38 cellular contexts compared by ENCODE assay signal in the genomic region with DNA sequence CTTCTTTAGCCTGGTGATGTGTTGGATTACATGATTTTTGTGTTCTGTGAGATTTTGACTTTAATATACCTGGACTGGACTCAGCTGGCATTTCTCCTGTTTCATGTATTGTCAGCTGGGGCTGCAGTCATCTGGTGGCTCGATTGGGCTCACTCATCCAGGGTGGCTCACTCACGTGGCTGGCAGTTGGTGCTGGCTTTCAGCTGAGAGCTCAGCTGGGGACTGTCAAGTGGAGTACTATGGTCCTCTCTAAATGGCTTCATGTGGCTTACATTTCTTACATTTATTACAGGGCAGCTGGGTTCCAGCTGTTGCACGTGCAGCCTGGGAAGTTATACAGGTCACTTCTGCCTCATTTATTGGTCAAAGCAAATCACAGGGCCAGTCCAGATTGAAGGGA.
"Had no signal": no experiment of that assay in that cellular context is flagged by ENCODE, and none has a peak within 500 bp of the region (broad histone marks: within the 10 kb centered on the region; RNA-seq: fewer than 3 reads in every experiment).

No MANE protein-coding gene starts in this region.

- H3K9me3 Mint-ChIP-seq: activated naive CD4-positive, alpha-beta T cell treated with anti-CD3 and anti-CD28 coated beads for 36 hours; activated naive CD4-positive, alpha-beta T cell treated with anti-CD3 and anti-CD28 coated beads, Interleukin-2, amount 10 ng/mL, durations not matched to agents 7 days and 5 days; activated naive CD4-positive, alpha-beta T cell treated with anti-CD3 and anti-CD28 coated beads, Interleukin-2, amount 50 U/mL, for 24 hours; activated naive CD4-positive, alpha-beta T cell treated with anti-CD3 and anti-CD28 coated beads, Interleukin-2, amount 50 U/mL, for 72 hours; activated naive CD8-positive, alpha-beta T cell treated with anti-CD3 and anti-CD28 coated beads for 36 hours; activated naive CD8-positive, alpha-beta T cell treated with anti-CD3 and anti-CD28 coated beads, Interleukin-2, amount 10 ng/mL, durations not matched to agents 7 days and 5 days; activated naive CD8-positive, alpha-beta T cell treated with anti-CD3 and anti-CD28 coated beads, Interleukin-2, amount 50 U/mL, for 24 hours; activated T-cell treated with anti-CD3 and anti-CD28 coated beads, Interleukin-2, amount 50 U/mL, for 4 hours; activated T-cell treated with anti-CD3 and anti-CD28 coated beads, Interleukin-2, amount 50 U/mL, for 72 hours; activated T-helper 1 cell treated with anti-CD3 and anti-CD28 coated beads, Interleukin-12 subunit alpha, Interleukin-12 subunit beta, Interleukin-2, Interleukin-4 antibody, amounts not matched to agents 30 ng/mL and 10 ng/mL and 1 ng/mL, durations not matched to agents 14 hours and 24 hours and 36 hours; activated T-helper 17 cell treated with anti-CD3 and anti-CD28 coated beads, Interleukin-2, amount 50 U/mL, for 72 hours; activated T-helper 2 cell treated with anti-CD3 and anti-CD28 coated beads, Interferon-gamma antibody, Interleukin-2, Interleukin-4, amounts not matched to agents 10 μg/mL and 5 μg/mL and 100 μg/mL, durations not matched to agents 14 hours and 24 hours and 36 hours; central memory CD8-positive, alpha-beta T cell had no signal

- DNase-seq: activated effector memory CD4-positive, alpha-beta T cell treated with anti-CD3 and anti-CD28 coated beads, Interleukin-2, amount 50 U/mL, for 16 hours; activated effector memory CD4-positive, alpha-beta T cell treated with Interleukin-2 at 50 U/mL for 16 hours; activated gamma-delta T cell; activated gamma-delta T cell treated with Interleukin-2 at 50 U/mL for 16 hours; activated naive CD4-positive, alpha-beta T cell; activated naive CD4-positive, alpha-beta T cell treated with anti-CD3 and anti-CD28 coated beads for 36 hours; activated naive CD4-positive, alpha-beta T cell treated with anti-CD3 and anti-CD28 coated beads, Interleukin-2, amount 10 ng/mL, durations not matched to agents 7 days and 5 days; activated naive CD4-positive, alpha-beta T cell treated with anti-CD3 and anti-CD28 coated beads, Interleukin-2, amount 50 U/mL, for 16 hours; activated naive CD4-positive, alpha-beta T cell treated with Interleukin-2 at 50 U/mL for 16 hours; activated naive CD8-positive, alpha-beta T cell treated with anti-CD3 and anti-CD28 coated beads for 36 hours; activated naive CD8-positive, alpha-beta T cell treated with anti-CD3 and anti-CD28 coated beads, Interleukin-2, amount 10 ng/mL, durations not matched to agents 7 days and 5 days; activated naive CD8-positive, alpha-beta T cell treated with anti-CD3 and anti-CD28 coated beads, Interleukin-2, amount 50 U/mL, for 24 hours; activated T-cell treated with anti-CD3 and anti-CD28 coated beads for 4 hours; activated T-cell treated with anti-CD3 and anti-CD28 coated beads, Interleukin-2, amount 50 U/mL, for 1 hour; activated T-cell treated with anti-CD3 and anti-CD28 coated beads, Interleukin-2, amount 50 U/mL, for 4 hours; activated T-cell treated with anti-CD3 and anti-CD28 coated beads, Interleukin-2, amount 50 U/mL, for 48 hours; activated T-cell treated with anti-CD3 and anti-CD28 coated beads, Interleukin-2, amount 50 U/mL, for 72 hours; adrenal gland; amniotic stem cell; amygdala; anterior cingulate cortex; aorta; body of pancreas; brain microvascular endothelial cell; caudate nucleus; central memory CD4-positive, alpha-beta T cell; cerebellar nuclear complex had no signal

- H3K36me3 ChIP-seq: adrenal gland, ascending aorta, brain microvascular endothelial cell, breast epithelium, cardiac muscle cell had no signal

- H3K4me1 ChIP-seq: adrenal gland, body of pancreas, breast epithelium had no signal

- H3K27me3 Mint-ChIP-seq: activated naive CD4-positive, alpha-beta T cell treated with anti-CD3 and anti-CD28 coated beads, Interleukin-2, amount 50 U/mL, for 24 hours; activated naive CD8-positive, alpha-beta T cell; activated naive CD8-positive, alpha-beta T cell treated with anti-CD3 and anti-CD28 coated beads for 36 hours; activated naive CD8-positive, alpha-beta T cell treated with anti-CD3 and anti-CD28 coated beads, Interleukin-2, amount 50 U/mL, for 24 hours; activated T-helper 17 cell treated with anti-CD3 and anti-CD28 coated beads, Interleukin-2, amount 50 U/mL, for 72 hours; brain; central memory CD8-positive, alpha-beta T cell had no signal

- H3K36me3 Mint-ChIP-seq: activated naive CD4-positive, alpha-beta T cell treated with anti-CD3 and anti-CD28 coated beads, Interleukin-2, amount 10 ng/mL, durations not matched to agents 7 days and 5 days; activated naive CD4-positive, alpha-beta T cell treated with anti-CD3 and anti-CD28 coated beads, Interleukin-2, amount 50 U/mL, for 24 hours; activated naive CD4-positive, alpha-beta T cell treated with anti-CD3 and anti-CD28 coated beads, Interleukin-2, amount 50 U/mL, for 72 hours; activated naive CD8-positive, alpha-beta T cell treated with anti-CD3 and anti-CD28 coated beads for 36 hours; activated naive CD8-positive, alpha-beta T cell treated with anti-CD3 and anti-CD28 coated beads, Interleukin-2, amount 10 ng/mL, durations not matched to agents 7 days and 5 days had no signal

- H3K27ac ChIP-seq: adrenal gland, ascending aorta, body of pancreas, brain microvascular endothelial cell, breast epithelium, cardiac muscle cell had no signal

- H3K27ac Mint-ChIP-seq: activated naive CD4-positive, alpha-beta T cell treated with anti-CD3 and anti-CD28 coated beads for 36 hours; activated naive CD4-positive, alpha-beta T cell treated with anti-CD3 and anti-CD28 coated beads, Interleukin-2, amount 10 ng/mL, durations not matched to agents 7 days and 5 days; activated naive CD4-positive, alpha-beta T cell treated with anti-CD3 and anti-CD28 coated beads, Interleukin-2, amount 50 U/mL, for 24 hours; activated naive CD4-positive, alpha-beta T cell treated with anti-CD3 and anti-CD28 coated beads, Interleukin-2, amount 50 U/mL, for 72 hours; activated naive CD8-positive, alpha-beta T cell; activated naive CD8-positive, alpha-beta T cell treated with anti-CD3 and anti-CD28 coated beads for 36 hours; activated naive CD8-positive, alpha-beta T cell treated with anti-CD3 and anti-CD28 coated beads, Interleukin-2, amount 10 ng/mL, durations not matched to agents 7 days and 5 days; activated naive CD8-positive, alpha-beta T cell treated with anti-CD3 and anti-CD28 coated beads, Interleukin-2, amount 50 U/mL, for 24 hours; activated T-cell treated with anti-CD3 and anti-CD28 coated beads, Interleukin-2, amount 50 U/mL, for 72 hours; activated T-helper 1 cell treated with anti-CD3 and anti-CD28 coated beads, Interleukin-12 subunit alpha, Interleukin-12 subunit beta, Interleukin-2, Interleukin-4 antibody, amounts not matched to agents 30 ng/mL and 10 ng/mL and 1 ng/mL, durations not matched to agents 14 hours and 24 hours and 36 hours; activated T-helper 17 cell treated with anti-CD3 and anti-CD28 coated beads, Interleukin-2, amount 50 U/mL, for 72 hours; activated T-helper 2 cell treated with anti-CD3 and anti-CD28 coated beads, Interferon-gamma antibody, Interleukin-2, Interleukin-4, amounts not matched to agents 10 μg/mL and 5 μg/mL and 100 μg/mL, durations not matched to agents 14 hours and 24 hours and 36 hours; brain had no signal

- H3K4me3 Mint-ChIP-seq: activated naive CD4-positive, alpha-beta T cell treated with anti-CD3 and anti-CD28 coated beads for 36 hours; activated naive CD4-positive, alpha-beta T cell treated with anti-CD3 and anti-CD28 coated beads, Interleukin-2, amount 10 ng/mL, durations not matched to agents 7 days and 5 days; activated naive CD4-positive, alpha-beta T cell treated with anti-CD3 and anti-CD28 coated beads, Interleukin-2, amount 50 U/mL, for 24 hours; activated naive CD8-positive, alpha-beta T cell; activated naive CD8-positive, alpha-beta T cell treated with anti-CD3 and anti-CD28 coated beads for 36 hours; activated naive CD8-positive, alpha-beta T cell treated with anti-CD3 and anti-CD28 coated beads, Interleukin-2, amount 10 ng/mL, durations not matched to agents 7 days and 5 days; activated naive CD8-positive, alpha-beta T cell treated with anti-CD3 and anti-CD28 coated beads, Interleukin-2, amount 50 U/mL, for 24 hours; activated T-cell treated with anti-CD3 and anti-CD28 coated beads, Interleukin-2, amount 50 U/mL, for 4 hours; activated T-cell treated with anti-CD3 and anti-CD28 coated beads, Interleukin-2, amount 50 U/mL, for 72 hours; activated T-helper 1 cell treated with anti-CD3 and anti-CD28 coated beads, Interleukin-12 subunit alpha, Interleukin-12 subunit beta, Interleukin-2, Interleukin-4 antibody, amounts not matched to agents 30 ng/mL and 10 ng/mL and 1 ng/mL, durations not matched to agents 14 hours and 24 hours and 36 hours; activated T-helper 17 cell treated with anti-CD3 and anti-CD28 coated beads, Interleukin-2, amount 50 U/mL, for 72 hours; brain; central memory CD8-positive, alpha-beta T cell had no signal

- H3K9me3 ChIP-seq: adrenal gland, ascending aorta, body of pancreas, breast epithelium had no signal

- ATAC-seq: activated naive CD4-positive, alpha-beta T cell treated with anti-CD3 and anti-CD28 coated beads, Interleukin-2, amount 50 U/mL, for 72 hours; activated naive CD8-positive, alpha-beta T cell treated with anti-CD3 and anti-CD28 coated beads, Interleukin-2, amount 50 U/mL, for 24 hours; activated T-cell treated with anti-CD3 and anti-CD28 coated beads, Interleukin-2, amount 50 U/mL, for 4 hours; activated T-cell treated with anti-CD3 and anti-CD28 coated beads, Interleukin-2, amount 50 U/mL, for 72 hours; activated T-helper 17 cell treated with anti-CD3 and anti-CD28 coated beads, Interleukin-2, amount 50 U/mL, for 72 hours; body of pancreas had no signal

- H3K4me3 ChIP-seq: adrenal gland, ascending aorta, body of pancreas, breast epithelium, cardiac muscle cell had no signal
